ENCODE assay signal across 8 cellular contexts in the genomic region with DNA sequence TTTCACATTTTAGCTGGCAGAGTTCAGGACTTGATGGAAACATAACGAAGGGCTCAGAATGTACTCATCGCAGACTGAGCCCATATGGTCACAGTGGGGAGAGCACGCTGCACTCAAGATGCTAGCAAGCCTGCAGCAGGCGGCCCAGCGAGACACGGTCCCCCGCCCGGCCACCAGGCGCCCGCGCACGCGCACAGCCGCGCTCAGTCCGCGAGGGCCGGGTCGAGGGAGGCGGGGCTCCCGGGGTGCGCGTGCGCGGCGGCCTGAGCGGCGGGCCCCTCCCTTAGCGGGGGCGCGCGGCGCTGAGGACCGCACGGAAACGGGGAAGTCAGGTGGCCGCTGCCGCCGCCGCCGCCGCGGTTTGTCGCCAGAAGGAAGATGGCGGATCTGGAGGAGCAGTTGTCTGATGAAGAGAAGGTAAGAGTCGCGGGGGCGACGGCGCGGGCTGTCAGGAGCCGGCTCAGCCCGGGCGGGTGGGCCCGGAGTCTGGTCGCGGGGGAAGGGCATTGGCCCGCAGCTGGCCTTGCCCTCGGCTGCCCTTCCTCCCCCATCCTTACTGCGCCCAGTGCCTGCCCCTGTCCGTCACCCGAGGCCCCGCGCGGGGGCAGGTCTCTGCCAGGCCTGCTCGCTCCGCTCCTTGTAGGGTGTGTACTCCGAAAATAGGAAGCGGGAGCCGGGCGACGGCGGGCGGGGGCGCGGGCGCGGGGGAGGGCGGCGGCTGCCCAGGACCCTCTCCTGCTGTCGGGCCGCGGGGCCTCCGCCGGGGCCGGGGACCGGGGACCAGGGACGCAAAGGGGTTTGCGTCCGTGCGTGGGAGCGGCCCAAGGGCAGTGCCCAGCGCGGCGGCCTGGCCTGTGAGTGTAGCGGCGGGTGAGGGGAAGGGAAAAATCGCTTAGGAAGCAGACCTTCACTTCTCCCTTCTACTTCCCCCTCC. TPM values are rescaled to one million over a fixed set of nuclear protein-coding genes. Genes with fewer than 3 reads are reported as not detected.
DNase-seq lines count a peak whose midpoint lies in the region; ATAC-seq and TF ChIP-seq lines count a peak whose summit lies in the region.

Gene CAPZA2, plus strand, starts transcription at position 354 of the 934 bp plus-strand sequence. Its CDS starts 25 bp downstream, at position 379.

- H3K4me1 ChIP-seq in adipocyte (ENCODE audit: control insufficient read depth, insufficient read depth, low read length) (peaks cover 20% of the 10 kb centered on the region), cardiac muscle cell (ENCODE audit: low read depth) (no peaks in the 10 kb centered on the region), transverse colon (peaks cover 5 to 33% (median 25%) of the 10 kb centered on the region in 4 donors)

- TF ChIP-seq POLR2A in transverse colon (IDR thresholded peaks at IDR 0.05): peak; percentile 81

- no peaks in the 10 kb centered on the region for H3K27me3 ChIP-seq in adipocyte (replicated peaks; ENCODE audit: control insufficient read depth, insufficient read depth, low read length)
- no peaks in the 10 kb centered on the region for H3K27me3 ChIP-seq in cardiac muscle cell
- H3K27me3 ChIP-seq in transverse colon: no peaks in the 10 kb centered on the region

- intact Hi-C loops in transverse colon (cut with DNase I; ENCODE audit: low total_unique reads): no loop called here

- no peaks in the 10 kb centered on the region for H3K36me3 ChIP-seq in adipocyte (ENCODE audit: control insufficient read depth, insufficient read depth, low read length, severe bottlenecking)
- H3K36me3 ChIP-seq in cardiac muscle cell: no peaks in the 10 kb centered on the region
- H3K36me3 ChIP-seq in transverse colon: no peaks in the 10 kb centered on the region

- peak within 1 kb of the TSS; percentile 99 for H3K27ac ChIP-seq in cardiac muscle cell
- H3K27ac ChIP-seq in transverse colon: peak within 1 kb of the TSS; percentile 96 to 99 (median 98)

- no peak for TF ChIP-seq EP300 in transverse colon (IDR thresholded peaks at IDR 0.05; ENCODE audit: low read depth)

- DNase-seq in GM13976 (ENCODE audit: low spot score) (peak; percentile 100), NCI-H1436 treated with DMSO at 0.1 percent for 48 hours (lab: John Stamatoyannopoulos, UW) (peak; percentile 55), T follicular helper cell (ENCODE audit: low read depth) (peak; percentile 92), adipocyte (ENCODE audit: low read depth) (peak; percentile 98), cardiac muscle cell (ENCODE audit: low read depth in 1 of 2, low spot score in 1 of 2) (peak; percentile 94 to 96), pons (ENCODE audit: low spot score) (peak; percentile 86), transverse colon (peak; percentile 95)

- H3K4me3 ChIP-seq in adipocyte (ENCODE audit: low read length): peak within 1 kb of the TSS; percentile 98
- H3K4me3 ChIP-seq in cardiac muscle cell: peak within 1 kb of the TSS; percentile 80
- peak within 1 kb of the TSS; percentile 75 to 98 (median 77) for H3K4me3 ChIP-seq in transverse colon

- H3K9me3 ChIP-seq in adipocyte (ENCODE audit: control insufficient read depth, low read length): no peaks in the 10 kb centered on the region
- H3K9me3 ChIP-seq in cardiac muscle cell (ENCODE audit: low read depth): no peaks in the 10 kb centered on the region
- no peaks in the 10 kb centered on the region for H3K9me3 ChIP-seq in transverse colon

- in situ Hi-C loops in GM13976 (cut with MboI; ENCODE audit: low sequenced_read_pairs, unreplicated experiment): no loop called here
- in situ Hi-C loops in transverse colon (cut with MboI; ENCODE audit: low pct_ligation_motif_present in 1 of 4, low pct_unique_long_range_greater_than_20kb in 1 of 4, low sequenced_read_pairs in 3 of 4): no loop called here

- peak; percentile 88 for ATAC-seq in HG02852 (IDR thresholded peaks at IDR 0.05; ENCODE audit: unreplicated experiment)

- H3K9ac ChIP-seq in adipocyte (ENCODE audit: low read length): peak within 1 kb of the TSS; percentile 92

- WGBS in transverse colon (ENCODE audit: low coverage in 1 of 2), 2 donors: 0 to 1% methylated on average over 3 to 74 of the region's 98 CpGs

- peak; percentile 11 for TF ChIP-seq CTCF in GM13976 (IDR thresholded peaks at IDR 0.05; ENCODE audit: borderline replicate concordance, control extremely low read depth, extremely low read depth, insufficient read depth, missing control alignments)
- TF ChIP-seq CTCF in cardiac muscle cell (IDR thresholded peaks at IDR 0.05; ENCODE audit: low read depth, low read length): peak; percentile 14
- TF ChIP-seq CTCF in transverse colon (IDR thresholded peaks at IDR 0.05): peak; percentile 35 to 69 (median 55)

RNA-seq across cellular contexts. Expression of gene CAPZA2, which starts in this region (rescaled TPM):
- total RNA-seq in cardiac muscle cell (117 and 150 TPM in 2 replicates), transverse colon (100 to 1,000 TPM in 1 of 4 donors, 10 to 100 TPM in 3; 74.4 to 133 (median 88.5) TPM)
- polyA plus RNA-seq in cardiac muscle cell: 348 and 371 TPM in 2 replicates

Comparison
In these comparisons a context has a peak if more than half of its experiments do, and no peak if none do; other contexts are left out.
1. Peak in every context shown above with its lines: DNase-seq, ATAC-seq, H3K4me3 ChIP-seq and H3K27ac ChIP-seq.